ENCODE assay signal across 1 cellular context in the genomic region with DNA sequence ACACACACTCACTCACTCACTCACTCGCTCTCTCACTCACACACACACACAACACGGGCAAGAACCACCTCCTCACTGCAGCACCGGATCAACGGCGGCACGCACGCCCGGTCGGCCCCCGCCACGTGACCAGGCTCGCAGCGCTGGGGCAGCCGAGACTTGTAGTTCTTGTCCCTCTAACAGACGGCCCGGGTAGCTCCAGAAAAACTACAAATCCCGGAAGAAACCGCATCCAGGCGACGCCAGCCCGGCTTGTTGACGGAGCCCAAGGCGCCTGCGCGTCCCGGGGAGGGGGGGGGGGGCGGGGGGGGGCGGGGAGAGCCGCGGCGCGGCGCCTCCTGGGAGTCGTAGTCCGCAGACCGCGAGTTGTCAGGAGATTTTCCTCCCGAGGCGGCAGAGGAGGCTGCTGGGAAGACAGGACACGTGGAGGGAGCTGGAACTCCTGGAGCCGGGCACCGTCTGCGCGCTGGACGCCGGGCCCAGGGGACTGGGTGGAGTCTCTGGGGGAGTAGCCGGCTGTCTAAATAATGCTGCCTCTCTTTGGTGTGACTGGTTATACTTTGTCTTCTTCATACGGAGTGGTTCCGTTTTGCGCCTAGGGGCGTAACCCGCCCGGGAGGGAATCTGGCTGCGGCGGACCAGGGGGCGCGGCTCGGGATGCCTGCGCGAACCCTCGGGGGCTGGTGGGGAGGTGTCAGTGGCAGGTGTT.
TF ChIP-seq lines count a peak whose summit lies in the region.

Gene MAX, minus strand, starts transcription at position 77 of the 709 bp plus-strand sequence. CDS start 178 bp downstream, outside the sequence.

TF ChIP-seq in K562, 482 proteins besides CTCF, POLR2A, EP300 and RAD21 (continued from another document and continues in another):
- TF ChIP-seq ARID3A (IDR thresholded peaks at IDR 0.05; ENCODE audit: borderline replicate concordance, low read depth, low read length) (no peak), NR2F6 (CRISPR knock-in tag; IDR thresholded peaks at IDR 0.05) (no peak), GTF2E2 (tag; IDR thresholded peaks at IDR 0.05) (no peak), HNRNPLL (IDR thresholded peaks at IDR 0.05; ENCODE audit: low read depth, low read length, poor library complexity, severe bottlenecking) (peak; percentile 39), MEIS2 (IDR thresholded peaks at IDR 0.05; ENCODE audit: partially characterized antibody) (peak; percentile 15), ZNF551 (CRISPR knock-in tag; IDR thresholded peaks at IDR 0.05) (no peak), NFIX (CRISPR knock-in tag; IDR thresholded peaks at IDR 0.05; ENCODE audit: low read depth) (no peak), KLF6 (CRISPR knock-in tag; IDR thresholded peaks at IDR 0.05; ENCODE audit: borderline replicate concordance) (no peak), ZC3H4 (CRISPR knock-in tag; IDR thresholded peaks at IDR 0.05; ENCODE audit: borderline replicate concordance) (no peak), BRF1 (IDR thresholded peaks at IDR 0.05; ENCODE audit: borderline replicate concordance, extremely low read depth, insufficient read length) (no peak), ELF4 (CRISPR knock-in tag; IDR thresholded peaks at IDR 0.05) (0 out of 2 replicates have a peak, but pooled peaks have one; percentile 30), GABPA (tag; conservative IDR thresholded peaks at IDR 0.05; ENCODE audit: low read depth) (0 out of 2 replicates have a peak, but pooled peaks have one; percentile 56), ZNF197 (CRISPR knock-in tag; IDR thresholded peaks at IDR 0.05; ENCODE audit: low read depth) (peak; percentile 86), ZC3H8 (IDR thresholded peaks at IDR 0.05) (no peak), GABPB2 (CRISPR knock-in tag; conservative IDR thresholded peaks at IDR 0.05) (no peak), ZNF274 (IDR thresholded peaks at IDR 0.05; ENCODE audit: borderline replicate concordance, low read depth, low read length) (no peak), SMAD4 (CRISPR knock-in tag; conservative IDR thresholded peaks at IDR 0.05) (peak; percentile 14; the same call in 1 of the 2 replicates), ZNF77 (CRISPR knock-in tag; IDR thresholded peaks at IDR 0.05) (no peak), ZNF311 (CRISPR knock-in tag; IDR thresholded peaks at IDR 0.05) (no peak), PREB (CRISPR knock-in tag; IDR thresholded peaks at IDR 0.05) (no peak), SMAD2 (IDR thresholded peaks at IDR 0.05; ENCODE audit: low read depth, low read length) (no peak), CTCFL (IDR thresholded peaks at IDR 0.05; ENCODE audit: borderline replicate concordance, insufficient read depth, low read depth, low read length, poor library complexity, severe bottlenecking) (no peak), GABPB1 (CRISPR knock-in tag; IDR thresholded peaks at IDR 0.05) (peak; percentile 4; the same call in 1 of the 2 replicates), SIN3B (IDR thresholded peaks at IDR 0.05; ENCODE audit: low read depth) (no peak), RCOR1 (IDR thresholded peaks at IDR 0.05; ENCODE audit: borderline replicate concordance in 1 of 2, low read depth in 2 of 2, low read length in 2 of 2) (peak in 1 of 2 experiments; percentile 28; a peak in 2 of 4 replicates), MYC (IDR thresholded peaks at IDR 0.05; ENCODE audit: low read depth, low read length) (peak; percentile 93), MYC (CRISPR knock-in tag; IDR thresholded peaks at IDR 0.05; ENCODE audit: borderline replicate concordance, low read depth) (no peak), CBX1 (IDR thresholded peaks at IDR 0.05; ENCODE audit: low read depth) (peak; percentile 4; the same call in 1 of the 2 replicates), ZNF766 (CRISPR knock-in tag; conservative IDR thresholded peaks at IDR 0.05) (peak; percentile 90), UBTF (IDR thresholded peaks at IDR 0.05; ENCODE audit: borderline replicate concordance in 1 of 2, low read depth in 2 of 2, low read length in 2 of 2) (0 out of 4 replicates have a peak, but pooled peaks of 1 of the 2 experiments have one; percentile 31), ATF1 (CRISPR knock-in tag; IDR thresholded peaks at IDR 0.05) (no peak), ATF1 (tag; IDR thresholded peaks at IDR 0.05) (peak; percentile 53; the same call in 1 of the 2 replicates), BACH1 (tag; IDR thresholded peaks at IDR 0.05) (peak; percentile 42; the same call in 1 of the 2 replicates), HDAC2 (IDR thresholded peaks at IDR 0.05) (peak; percentile 81; the same call in 1 of the 2 replicates), TFAM (CRISPR knock-in tag; conservative IDR thresholded peaks at IDR 0.05) (no peak), PYGO2 (tag; IDR thresholded peaks at IDR 0.05) (no peak), OTX1 (CRISPR knock-in tag; IDR thresholded peaks at IDR 0.05) (0 out of 2 replicates have a peak, but pooled peaks have one; percentile 49), TFE3 (CRISPR knock-in tag; IDR thresholded peaks at IDR 0.05) (peak; percentile 87), RNF2 (IDR thresholded peaks at IDR 0.05) (peak; percentile 36; the same call in 1 of the 2 replicates), L3MBTL2 (IDR thresholded peaks at IDR 0.05) (peak; percentile 84), KAT2B (IDR thresholded peaks at IDR 0.05; ENCODE audit: low read depth, low read length) (no peak), ZFP1 (CRISPR knock-in tag; IDR thresholded peaks at IDR 0.05) (no peak), PHTF2 (CRISPR knock-in tag; IDR thresholded peaks at IDR 0.05) (no peak), RAD51 (IDR thresholded peaks at IDR 0.05; ENCODE audit: borderline replicate concordance, low read depth) (peak; percentile 96), BMI1 (IDR thresholded peaks at IDR 0.05; ENCODE audit: low read length) (no peak), ZNF146 (CRISPR knock-in tag; IDR thresholded peaks at IDR 0.05; ENCODE audit: unreplicated experiment) (no peak), ZBTB8A (IDR thresholded peaks at IDR 0.05; ENCODE audit: partially characterized antibody) (no peak)
- TF ChIP-seq, protein P1, sequence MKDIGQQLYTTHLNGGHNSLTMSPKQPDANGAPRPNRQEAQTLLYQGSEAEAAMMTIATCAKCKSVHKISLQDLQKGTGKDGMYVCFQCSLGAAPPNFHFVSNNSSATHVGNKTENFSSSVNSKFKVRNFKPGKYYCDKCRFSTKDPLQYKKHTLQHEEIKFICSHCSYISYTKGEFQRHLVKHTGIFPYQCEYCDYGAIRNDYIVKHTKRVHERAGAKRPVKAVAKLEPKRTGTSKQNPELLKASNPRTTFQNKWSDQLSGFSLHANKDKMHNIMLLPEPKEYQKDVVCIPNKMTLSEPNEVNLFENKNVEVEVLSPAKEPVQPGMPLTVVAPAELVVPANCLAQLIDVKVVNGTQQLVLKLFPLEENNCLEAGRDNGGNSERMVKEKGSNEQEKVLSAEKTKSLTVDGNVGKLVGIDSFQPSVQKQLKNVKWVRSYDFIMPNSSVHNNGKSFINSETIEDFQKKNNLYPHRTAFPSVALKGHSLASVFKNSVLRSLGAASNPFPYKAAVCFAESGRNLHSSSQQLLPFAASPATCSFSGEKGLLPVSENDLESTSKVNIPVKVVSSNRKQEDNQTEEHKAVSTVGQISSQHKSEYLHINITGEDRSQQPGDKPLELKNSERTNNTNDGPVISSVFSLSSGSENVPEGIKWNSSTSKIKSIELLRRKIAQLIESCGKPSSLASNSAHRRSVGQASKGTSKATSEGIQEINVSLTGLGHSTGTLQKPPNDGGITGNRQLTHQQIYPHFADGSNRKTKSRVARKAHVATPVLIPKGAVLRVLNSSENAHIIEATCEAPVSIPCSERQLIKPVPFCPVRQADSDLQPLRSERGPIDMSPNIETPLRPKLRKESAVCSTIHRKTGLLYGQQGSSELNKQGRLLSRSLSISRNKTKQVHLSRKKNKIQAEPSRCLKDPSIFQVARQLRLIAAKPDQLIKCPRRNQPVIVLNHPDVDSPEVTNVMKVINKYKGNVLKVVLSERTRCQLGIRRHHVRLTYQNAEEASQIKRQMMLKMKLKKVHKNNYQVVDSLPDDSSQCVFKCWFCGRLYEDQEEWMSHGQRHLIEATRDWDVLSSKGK (CRISPR knock-in tag; IDR thresholded peaks at IDR 0.05), result no peak
- TF ChIP-seq, protein P2, sequence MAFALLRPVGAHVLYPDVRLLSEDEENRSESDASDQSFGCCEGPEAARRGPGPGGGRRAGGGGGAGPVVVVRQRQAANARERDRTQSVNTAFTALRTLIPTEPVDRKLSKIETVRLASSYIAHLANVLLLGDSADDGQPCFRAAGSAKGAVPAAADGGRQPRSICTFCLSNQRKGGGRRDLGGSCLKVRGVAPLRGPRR (CRISPR knock-in tag; IDR thresholded peaks at IDR 0.05), result no peak
- TF ChIP-seq, protein P3, sequence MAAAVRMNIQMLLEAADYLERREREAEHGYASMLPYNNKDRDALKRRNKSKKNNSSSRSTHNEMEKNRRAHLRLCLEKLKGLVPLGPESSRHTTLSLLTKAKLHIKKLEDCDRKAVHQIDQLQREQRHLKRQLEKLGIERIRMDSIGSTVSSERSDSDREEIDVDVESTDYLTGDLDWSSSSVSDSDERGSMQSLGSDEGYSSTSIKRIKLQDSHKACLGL (CRISPR knock-in tag; IDR thresholded peaks at IDR 0.05; ENCODE audit: borderline replicate concordance, poor library complexity, severe bottlenecking), result peak; percentile 24
- TF ChIP-seq, protein P4, sequence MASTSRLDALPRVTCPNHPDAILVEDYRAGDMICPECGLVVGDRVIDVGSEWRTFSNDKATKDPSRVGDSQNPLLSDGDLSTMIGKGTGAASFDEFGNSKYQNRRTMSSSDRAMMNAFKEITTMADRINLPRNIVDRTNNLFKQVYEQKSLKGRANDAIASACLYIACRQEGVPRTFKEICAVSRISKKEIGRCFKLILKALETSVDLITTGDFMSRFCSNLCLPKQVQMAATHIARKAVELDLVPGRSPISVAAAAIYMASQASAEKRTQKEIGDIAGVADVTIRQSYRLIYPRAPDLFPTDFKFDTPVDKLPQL (IDR thresholded peaks at IDR 0.05; ENCODE audit: extremely low read depth, insufficient read length), result no peak
- TF ChIP-seq, protein P5, sequence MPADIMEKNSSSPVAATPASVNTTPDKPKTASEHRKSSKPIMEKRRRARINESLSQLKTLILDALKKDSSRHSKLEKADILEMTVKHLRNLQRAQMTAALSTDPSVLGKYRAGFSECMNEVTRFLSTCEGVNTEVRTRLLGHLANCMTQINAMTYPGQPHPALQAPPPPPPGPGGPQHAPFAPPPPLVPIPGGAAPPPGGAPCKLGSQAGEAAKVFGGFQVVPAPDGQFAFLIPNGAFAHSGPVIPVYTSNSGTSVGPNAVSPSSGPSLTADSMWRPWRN (IDR thresholded peaks at IDR 0.05; ENCODE audit: low read depth), result no peak
